In genomic region chr5:19608434-19608833, GRCh38 we compare ENCODE assay signal across 13 cellular contexts.
DNase-seq lines count a peak whose midpoint lies in the region; ATAC-seq, FAIRE-seq and TF ChIP-seq lines count a peak whose summit lies in the region.
"Had no signal": no experiment of that assay in that cellular context is flagged by ENCODE, and none has a peak within 500 bp of the region (broad histone marks: within the 10 kb centered on the region; RNA-seq: fewer than 3 reads in every experiment).

No MANE protein-coding gene starts in this region.

- no TSS peak for BruUV-seq in Panc1 (replicated peaks; lab: Mats Ljungman, UMichigan)

- in situ Hi-C loops in ACHN (cut with HindIII; ENCODE audit: low pct_ligation_motif_present, low pct_unique_long_range_greater_than_20kb, low sequenced_read_pairs) (no loop called here), Panc1 (cut with HindIII; ENCODE audit: low pct_unique_long_range_greater_than_20kb, low sequenced_read_pairs) (no loop called here)

- peak; percentile 15 for DNase-seq in ACHN
- DNase-seq in HTR-8/SVneo (ENCODE audit: insufficient read length, low spot score): peak; percentile 38
- DNase-seq in Panc1 (ENCODE audit: low read depth, low spot score): peak; percentile 15
- DNase-seq in foreskin keratinocyte: peak in 1 of 2 donors; percentile 16
- no peak for DNase-seq in left cardiac atrium
- DNase-seq in stimulated activated CD4-positive, alpha-beta T cell treated with anti-CD3 and anti-CD28 coated beads, Interleukin-4, amount 100 ng/mL, for 24 hours: no peak
- DNase-seq: Caco-2; NCI-H1436 treated with DMSO at 0.1 percent for 48 hours; pancreas; stimulated activated CD8-positive, alpha-beta memory T cell treated with anti-CD3 and anti-CD28 coated beads, Interleukin-4, amount 100 ng/mL, for 48 hours had no signal

- H3K27me3 ChIP-seq in Panc1 (ENCODE audit: control insufficient read depth, insufficient read depth, low read length): no peaks in the 10 kb centered on the region
- no peaks in the 10 kb centered on the region for H3K27me3 ChIP-seq in foreskin keratinocyte
- H3K27me3 ChIP-seq: cardiac muscle cell, pancreas had no signal

- no peak overlapping the region for H3K4me3 ChIP-seq in Panc1 (ENCODE audit: low read depth in 2 of 2, low read length in 2 of 2)
- H3K4me3 ChIP-seq: cardiac muscle cell, pancreas had no signal

- POLR2A ChIA-PET in Panc1 (lab: Charles Lee): no interaction called here

- CTCF ChIA-PET in Panc1 (lab: Charles Lee): interaction anchor here (0.6 to 0.8 kb wide), 7 partner anchors 35 to 1216 kb away, joined by 3 to 7 read pairs (median 4); no protein-coding TSS in a partner anchor

- H3K4me1 ChIP-seq in Panc1 (ENCODE audit: control insufficient read depth, insufficient read depth, low read length) (no peaks in the 10 kb centered on the region; the same call in 1 of the 2 replicates), foreskin keratinocyte (peaks cover 6% of the 10 kb centered on the region)
- H3K4me1 ChIP-seq: Caco-2, pancreas had no signal

- FAIRE-seq in HTR-8/SVneo (lab: Jason Lieb, UNC): peak; percentile 64
- FAIRE-seq: pancreas had no signal

- intact Hi-C loops in Panc1 (cut with micrococcal nuclease; ENCODE audit: unreplicated experiment): no loop called here
- intact Hi-C loops in left cardiac atrium (cut with DNase I): loop anchor here in 1 of 2 donors (10.0 kb wide), 1 partner anchor 834 kb away; no protein-coding TSS in a partner anchor

- TF ChIP-seq CTCF in Panc1 (IDR thresholded peaks at IDR 0.05) (no peak; the same call in 1 of the 2 replicates), foreskin keratinocyte (conservative IDR thresholded peaks at IDR 0.05) (peak; percentile 74)

- no peak for ATAC-seq in Panc1
- ATAC-seq in foreskin keratinocyte: peak; percentile 44
- no peak for ATAC-seq in esophagus mucosa
- ATAC-seq in left cardiac atrium: no peak
- ATAC-seq in GM21529 (IDR thresholded peaks at IDR 0.05; ENCODE audit: unreplicated experiment): no peak

- no peaks in the 10 kb centered on the region for H3K9me3 ChIP-seq in Panc1 (ENCODE audit: control insufficient read depth, insufficient read depth, low read depth, low read length)
- H3K9me3 ChIP-seq: Caco-2, pancreas had no signal

- H3K27ac ChIP-seq in Panc1 (ENCODE audit: low read length) (no peak overlapping the region), foreskin keratinocyte (no peak overlapping the region)
- H3K27ac ChIP-seq: cardiac muscle cell, pancreas had no signal

- no peaks in the 10 kb centered on the region for H3K36me3 ChIP-seq in Panc1 (ENCODE audit: control insufficient read depth, insufficient read depth, low read length)
- H3K36me3 ChIP-seq: cardiac muscle cell, pancreas had no signal

Comparison
In these comparisons a context has a peak if more than half of its experiments do, and no peak if none do; other contexts are left out.
1. DNase-seq: peak in ACHN (single experiment), HTR-8/SVneo (single experiment) and Panc1 (single experiment); none in left cardiac atrium (single experiment) and stimulated activated CD4-positive, alpha-beta T cell treated with anti-CD3 and anti-CD28 coated beads, Interleukin-4, amount 100 ng/mL, for 24 hours (single experiment).